23 cellular contexts compared by ENCODE assay signal in genomic region chr2:72096181-72096580, GRCh38. TPM values are rescaled to one million over a fixed set of nuclear protein-coding genes. Genes with fewer than 3 reads are reported as not detected.
"Had no signal": no experiment of that assay in that cellular context is flagged by ENCODE, and none has a peak within 500 bp of the region (broad histone marks: within the 10 kb centered on the region; RNA-seq: fewer than 3 reads in every experiment).

No MANE protein-coding gene starts in this region.

- H3K9me3 ChIP-seq: SK-N-SH had no signal

- H3K27ac Mint-ChIP-seq: IgD-negative memory B cell had no signal

- H3K4me3 Mint-ChIP-seq: IgD-negative memory B cell had no signal

- H3K4me1 Mint-ChIP-seq: IgD-negative memory B cell had no signal

- H3K27ac ChIP-seq: HL-60, RWPE1 had no signal

- H3K36me3 Mint-ChIP-seq: IgD-negative memory B cell had no signal

- FAIRE-seq: HTR-8/SVneo had no signal

- ATAC-seq: Panc1, PC-3 had no signal

- DNase-seq: KBM-7; MV-4-11; NCI-H1048; NCI-H1105; NCI-H1436 treated with DMSO at 0.1 percent for 48 hours; NCI-H1694; NCI-H187 treated with DMSO at 0.1 percent for 48 hours; NCI-H2029 treated with DMSO at 0.1 percent for 48 hours; NCI-H2227 treated with DMSO at 0.1 percent for 48 hours; NCI-H524; NCI-H526 treated with DMSO at 0.1 percent for 48 hours; NCI-H748 treated with DMSO at 0.1 percent for 48 hours; NK-92 treated with Interleukin-12 subunit alpha and Interleukin-12 subunit beta, amount 100 ng/mL, for 24 hours; PC-3; SHP77; SK-N-SH; SW 1271 had no signal

RNA-seq across cellular contexts. Expression of gene CYP26B1, which starts 51.5 kb away (rescaled TPM):
- total RNA-seq: OCI-LY7 had no signal
